ENCODE assay signal across 21 cellular contexts in the genomic region with DNA sequence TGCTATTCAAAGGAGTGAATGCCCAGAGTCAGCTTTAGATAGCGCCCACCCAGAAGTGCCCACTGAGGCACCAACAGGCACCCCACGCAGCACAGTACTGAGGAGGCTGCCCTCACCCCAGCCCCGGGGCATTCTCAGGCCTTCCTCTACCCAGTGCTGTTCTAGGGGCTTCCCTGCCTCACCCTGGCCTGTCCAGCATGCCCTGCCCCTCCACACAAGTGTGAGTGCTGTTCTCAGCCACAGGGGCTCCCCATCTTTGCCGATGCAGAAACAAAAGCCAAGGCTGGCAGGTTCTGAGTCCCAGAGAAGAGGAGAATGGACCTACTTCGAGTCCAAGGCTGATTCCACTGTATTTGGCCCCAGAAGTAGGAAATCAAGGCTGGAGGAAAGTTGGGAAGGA.
"Had no signal": no experiment of that assay in that cellular context is flagged by ENCODE, and none has a peak within 500 bp of the region (broad histone marks: within the 10 kb centered on the region; RNA-seq: fewer than 3 reads in every experiment).

No MANE protein-coding gene starts in this region.

- ATAC-seq: activated CD4-positive, CD25-positive, alpha-beta regulatory T cell treated with anti-CD3 and anti-CD28 coated beads, Interleukin-2, amount 50 U/mL, for 24 hours; activated CD8-positive, alpha-beta T cell treated with anti-CD3 and anti-CD28 coated beads, Interleukin-2, amount 10 ng/mL, durations not matched to agents 7 days and 5 days; left lobe of liver; right lobe of liver; stimulated activated naive CD8-positive, alpha-beta T cell treated with anti-CD3 and anti-CD28 coated beads, Interleukin-15, Interleukin-2, amounts not matched to agents 100 U/mL and 50 U/mL, for 24 hours had no signal

- H3K27me3 Mint-ChIP-seq: activated T-cell treated with anti-CD3 and anti-CD28 coated beads, Interleukin-2, amount 50 U/mL, for 24 hours had no signal

- H3K27ac Mint-ChIP-seq: activated CD4-positive, alpha-beta T cell treated with anti-CD3 and anti-CD28 coated beads, Interleukin-2, amount 10 ng/mL, durations not matched to agents 7 days and 5 days; activated CD8-positive, alpha-beta T cell treated with anti-CD3 and anti-CD28 coated beads, Interleukin-2, amount 10 ng/mL, durations not matched to agents 7 days and 5 days; activated naive CD4-positive, alpha-beta T cell treated with anti-CD3 and anti-CD28 coated beads for 36 hours; activated T-cell treated with anti-CD3 and anti-CD28 coated beads, Interleukin-2, amount 50 U/mL, for 24 hours; activated T-helper 2 cell treated with anti-CD3 and anti-CD28 coated beads, Interferon-gamma antibody, Interleukin-2, Interleukin-4, amounts not matched to agents 10 μg/mL and 5 μg/mL and 100 μg/mL, durations not matched to agents 14 hours and 24 hours and 36 hours; dendritic cell treated with granulocyte-macrophage colony-stimulating factor and Interleukin-4, amounts not matched to agents 40 ng/mL and 50 ng/mL, for 4 days; T-helper 1 cell treated with Interleukin-12 subunit alpha and Interleukin-12 subunit beta and Interleukin-4 antibody, amounts not matched to agents 30 μg/mL and 1 μg/mL, for 36 hours had no signal

- H3K9me3 Mint-ChIP-seq: activated CD4-positive, alpha-beta T cell treated with anti-CD3 and anti-CD28 coated beads, Interleukin-2, amount 10 ng/mL, durations not matched to agents 7 days and 5 days; activated naive CD4-positive, alpha-beta T cell treated with anti-CD3 and anti-CD28 coated beads for 36 hours; activated T-cell treated with anti-CD3 and anti-CD28 coated beads, Interleukin-2, amount 50 U/mL, for 24 hours; activated T-helper 2 cell treated with anti-CD3 and anti-CD28 coated beads, Interferon-gamma antibody, Interleukin-2, Interleukin-4, amounts not matched to agents 10 μg/mL and 5 μg/mL and 100 μg/mL, durations not matched to agents 14 hours and 24 hours and 36 hours; dendritic cell treated with granulocyte-macrophage colony-stimulating factor and Interleukin-4, amounts not matched to agents 40 ng/mL and 50 ng/mL, for 4 days; neural crest cell; T-helper 1 cell treated with Interleukin-12 subunit alpha and Interleukin-12 subunit beta and Interleukin-4 antibody, amounts not matched to agents 30 μg/mL and 1 μg/mL, for 36 hours had no signal

- H3K4me3 ChIP-seq: ascending aorta, right lobe of liver, SJCRH30 had no signal

- H3K27me3 ChIP-seq: ascending aorta, right lobe of liver, SJCRH30 had no signal

- FAIRE-seq: bronchial epithelial cell, keratinocyte had no signal

- H3K9me3 ChIP-seq: ascending aorta, right lobe of liver, SJCRH30 had no signal

- DNase-seq: activated CD4-positive, alpha-beta T cell treated with anti-CD3 and anti-CD28 coated beads, Interleukin-2, amount 10 ng/mL, durations not matched to agents 7 days and 5 days; activated CD8-positive, alpha-beta T cell treated with anti-CD3 and anti-CD28 coated beads, Interleukin-2, amount 10 ng/mL, durations not matched to agents 7 days and 5 days; activated naive CD4-positive, alpha-beta T cell treated with anti-CD3 and anti-CD28 coated beads for 36 hours; activated T-cell treated with anti-CD3 and anti-CD28 coated beads, Interleukin-2, amount 50 U/mL, for 24 hours; cerebellar nuclear complex; effector memory CD4-positive, alpha-beta T cell; midbrain; right lobe of liver; stimulated activated CD8-positive, alpha-beta memory T cell treated with anti-CD3 and anti-CD28 coated beads, Interleukin-4, amount 100 ng/mL, for 48 hours; stimulated activated naive CD8-positive, alpha-beta T cell treated with anti-CD3 and anti-CD28 coated beads, Interleukin-15, Interleukin-2, amounts not matched to agents 100 U/mL and 50 U/mL, for 24 hours; trophoblast cell had no signal

- H3K36me3 ChIP-seq: ascending aorta, right lobe of liver had no signal

- H3K27ac ChIP-seq: ascending aorta, right lobe of liver, SJCRH30 had no signal

- H3K4me3 Mint-ChIP-seq: activated CD4-positive, alpha-beta T cell treated with anti-CD3 and anti-CD28 coated beads, Interleukin-2, amount 10 ng/mL, durations not matched to agents 7 days and 5 days; activated CD8-positive, alpha-beta T cell treated with anti-CD3 and anti-CD28 coated beads, Interleukin-2, amount 10 ng/mL, durations not matched to agents 7 days and 5 days; activated naive CD4-positive, alpha-beta T cell treated with anti-CD3 and anti-CD28 coated beads for 36 hours; activated T-cell treated with anti-CD3 and anti-CD28 coated beads, Interleukin-2, amount 50 U/mL, for 24 hours; dendritic cell treated with granulocyte-macrophage colony-stimulating factor and Interleukin-4, amounts not matched to agents 40 ng/mL and 50 ng/mL, for 4 days; T-helper 1 cell treated with Interleukin-12 subunit alpha and Interleukin-12 subunit beta and Interleukin-4 antibody, amounts not matched to agents 30 μg/mL and 1 μg/mL, for 36 hours had no signal
